1 cellular context compared by ENCODE assay signal in genomic region chr3:170130532-170130931, GRCh38.
TF ChIP-seq lines count a peak whose summit lies in the region.

No MANE protein-coding gene starts in this region.

TF ChIP-seq in GM23338, 12 proteins besides CTCF, POLR2A, EP300 and RAD21 (continued from another document):
- no peak for TF ChIP-seq ZNF462 (CRISPR knock-in tag; IDR thresholded peaks at IDR 0.05)
- TF ChIP-seq REST (IDR thresholded peaks at IDR 0.05; ENCODE audit: unreplicated experiment) = no peak
- TF ChIP-seq STAT1 (IDR thresholded peaks at IDR 0.05; ENCODE audit: unreplicated experiment) = no peak
- no peak for TF ChIP-seq POLR2AphosphoS5 (IDR thresholded peaks at IDR 0.05; ENCODE audit: low read depth)
- TF ChIP-seq CREB1 (CRISPR knock-in tag; IDR thresholded peaks at IDR 0.05; ENCODE audit: low read depth) = no peak
